ENCODE assay signal across 8 cellular contexts in genomic region chr1:59814180-59814900, GRCh38. TPM values are rescaled to one million over a fixed set of nuclear protein-coding genes. Genes with fewer than 3 reads are reported as not detected.
DNase-seq lines count a peak whose midpoint lies in the region; ATAC-seq and TF ChIP-seq lines count a peak whose summit lies in the region.

No MANE protein-coding gene starts in this region.

- H3K4me1 Mint-ChIP-seq in CD8-positive, alpha-beta T cell (ENCODE audit: low read depth) = peaks cover 4% of the 10 kb centered on the region
- H3K4me1 Mint-ChIP-seq in type B pancreatic cell (ENCODE audit: unreplicated experiment) = no peaks in the 10 kb centered on the region

- 9% methylated on average over 49 to 50 of the region's 50 CpGs for WGBS in heart right ventricle, 2 donors

- H3K27me3 Mint-ChIP-seq in CD8-positive, alpha-beta T cell (ENCODE audit: low read depth) = peaks cover 7% of the 10 kb centered on the region
- H3K27me3 Mint-ChIP-seq in type B pancreatic cell = peaks cover 8% of the 10 kb centered on the region

- POLR2A ChIA-PET in CD8-positive, alpha-beta T cell (lab: Charles Lee) = interaction anchor here (1.1 kb wide), 1 partner anchor 9 kb away, joined by 3 read pairs; no protein-coding TSS in a partner anchor

- H3K36me3 ChIP-seq in CD8-positive, alpha-beta T cell (ENCODE audit: insufficient read depth, low read length) = no peaks in the 10 kb centered on the region
- H3K36me3 ChIP-seq in heart right ventricle = no peaks in the 10 kb centered on the region

- intact Hi-C loops in CD8-positive, alpha-beta T cell (cut with DNase I, micrococcal nuclease) = loop anchor here (1.0 to 10.0 kb wide), 8 partner anchors 110 to 1268 kb away; partner anchors contain the start of genes FGGY (in 2 of the 2), MYSM1 (in 2 of the 2), OMA1 (in 2 of the 2) and CYP2J2 (in 1 of the 2)
- intact Hi-C loops in heart right ventricle (cut with DNase I) (no loop called here), posterior cingulate gyrus (cut with DNase I) (no loop called here)

- H3K27ac Mint-ChIP-seq in CD8-positive, alpha-beta T cell = peak overlapping the region; percentile 89
- peak overlapping the region; percentile 85 for H3K27ac Mint-ChIP-seq in type B pancreatic cell

- H3K36me3 Mint-ChIP-seq in CD8-positive, alpha-beta T cell = no peaks in the 10 kb centered on the region
- peaks cover 5% of the 10 kb centered on the region for H3K36me3 Mint-ChIP-seq in type B pancreatic cell

- CTCF ChIA-PET in CD8-positive, alpha-beta T cell (lab: Charles Lee) = no interaction called here

- ATAC-seq in CD8-positive, alpha-beta T cell = peak; percentile 94
- ATAC-seq in GM19468 (IDR thresholded peaks at IDR 0.05; ENCODE audit: extremely low read depth, unreplicated experiment) = peak; percentile 98
- ATAC-seq in heart right ventricle = peak; percentile 79 to 96 (median 92)

- no peak for TF ChIP-seq CTCF in CD8-positive, alpha-beta T cell (IDR thresholded peaks at IDR 0.05)
- TF ChIP-seq CTCF in heart right ventricle (IDR thresholded peaks at IDR 0.05) = no peak
- TF ChIP-seq CTCF in type B pancreatic cell (conservative IDR thresholded peaks at IDR 0.05) = no peak

- peaks cover 15% of the 10 kb centered on the region for H3K4me1 ChIP-seq in CD8-positive, alpha-beta T cell (ENCODE audit: insufficient read depth, low read length)
- peaks cover 0 to 19% (median 6%) of the 10 kb centered on the region in 9 donors for H3K4me1 ChIP-seq in heart right ventricle

- H3K4me3 ChIP-seq in CD8-positive, alpha-beta T cell (ENCODE audit: low read depth, low read length) = peak overlapping the region; percentile 72
- H3K4me3 ChIP-seq in heart right ventricle = peak overlapping the region; percentile 24 to 58 (median 48)

- H3K27ac ChIP-seq in CD8-positive, alpha-beta T cell (ENCODE audit: low read depth, low read length) = peak overlapping the region; percentile 43
- peak overlapping the region in 1 of 10 donors; percentile 41 for H3K27ac ChIP-seq in heart right ventricle

- H3K27me3 ChIP-seq in CD8-positive, alpha-beta T cell (ENCODE audit: insufficient read depth, low read length) = no peaks in the 10 kb centered on the region
- H3K27me3 ChIP-seq in heart right ventricle = peaks cover 5 to 61% (median 42%) of the 10 kb centered on the region in 7 donors

- peak; percentile 73 to 92 (median 83) for DNase-seq in CD8-positive, alpha-beta T cell
- DNase-seq in HUDEP-2 (lab: John Stamatoyannopoulos, UW; ENCODE audit: unreplicated experiment in 76 of 76) (peak in 67 of 76 experiments; percentile 6 to 96 (median 79)), RPMI8226 (peak; percentile 99), heart right ventricle (peak; percentile 48 to 68), posterior cingulate gyrus (peak; percentile 23 to 96 (median 74)), type B pancreatic cell (ENCODE audit: extremely low spot score, unreplicated experiment) (peak; percentile 84)
- peak; percentile 81 for DNase-seq in activated naive CD4-positive, alpha-beta T cell treated with Interleukin-2 at 50 U/mL for 16 hours

- H3K9me3 Mint-ChIP-seq in CD8-positive, alpha-beta T cell = no peaks in the 10 kb centered on the region
- H3K9me3 Mint-ChIP-seq in type B pancreatic cell = no peaks in the 10 kb centered on the region

- H3K9me3 ChIP-seq in CD8-positive, alpha-beta T cell (ENCODE audit: low read length) = no peaks in the 10 kb centered on the region
- H3K9me3 ChIP-seq in heart right ventricle = no peaks in the 10 kb centered on the region

- no peak overlapping the region for H3K4me3 Mint-ChIP-seq in CD8-positive, alpha-beta T cell
- H3K4me3 Mint-ChIP-seq in type B pancreatic cell = no peak overlapping the region

RNA-seq across cellular contexts. Expression of gene HOOK1, which starts 0.4 kb away (rescaled TPM):
- total RNA-seq in CD8-positive, alpha-beta T cell = 10 to 100 TPM; 14.4 to 20.9 TPM
- 1 to 10 TPM; 1.2 to 6.1 (median 3.4) TPM for total RNA-seq in heart right ventricle
- 1 to 10 TPM in 1 of 2 donors, under 1 TPM in 1; 0.61 to 2.9 TPM for polyA plus RNA-seq in heart right ventricle
- 21.2 and 42.7 TPM in 2 replicates for total RNA-seq in type B pancreatic cell (ENCODE audit: low replicate concordance)

Comparison
In these comparisons a context has a peak if more than half of its experiments do, and no peak if none do; other contexts are left out.
1. intact Hi-C loops: an anchor here in CD8-positive, alpha-beta T cell (1.0 to 10.0 kb wide); none called in heart right ventricle and posterior cingulate gyrus.